18 cellular contexts compared by ENCODE assay signal in genomic region chr1:217369996-217370551, GRCh38.
DNase-seq lines count a peak whose midpoint lies in the region; ATAC-seq, FAIRE-seq and TF ChIP-seq lines count a peak whose summit lies in the region.
"Had no signal": no experiment of that assay in that cellular context is flagged by ENCODE, and none has a peak within 500 bp of the region (broad histone marks: within the 10 kb centered on the region; RNA-seq: fewer than 3 reads in every experiment).

No MANE protein-coding gene starts in this region.

- no peaks in the 10 kb centered on the region for H3K9me3 ChIP-seq in H1 (ENCODE audit: insufficient read depth in 2 of 2, low read depth in 1 of 2, low read length in 1 of 2)
- H3K9me3 ChIP-seq in sigmoid colon, result no peaks in the 10 kb centered on the region
- peaks cover 0 to 9% (median 0%) of the 10 kb centered on the region in 12 donors for H3K9me3 ChIP-seq in heart left ventricle

- ATAC-seq in GM21515 (IDR thresholded peaks at IDR 0.05; ENCODE audit: unreplicated experiment) (peak; percentile 3), HG03469 (IDR thresholded peaks at IDR 0.05; ENCODE audit: unreplicated experiment) (peak; percentile 3), HG02678 (IDR thresholded peaks at IDR 0.05; ENCODE audit: unreplicated experiment) (no peak), heart left ventricle (no peak)
- ATAC-seq: activated T-helper 17 cell treated with anti-CD3 and anti-CD28 coated beads, Interleukin-2, amount 50 U/mL, for 72 hours had no signal

- WGBS in H1 (ENCODE audit: extremely low coverage in 1 of 2, insufficient coverage in 1 of 2, insufficient read length in 1 of 2, insufficient replicate concordance in 2 of 2, low coverage in 1 of 2, low lambda C conversion rate in 2 of 2, missing lambda C conversion rate in 1 of 2), 2 experiments, result 71% methylated on average over 9 of the region's 9 CpGs; no CpG with 5 or more reads in 1 of the 2 experiments
- WGBS in sigmoid colon, 2 donors, result 75 to 87% methylated on average over 9 of the region's 9 CpGs
- 79 to 84% (median 81%) methylated on average over 9 of the region's 9 CpGs for WGBS in heart left ventricle, 4 donors

- H3K27me3 ChIP-seq in H1 (replicated peaks in 1 of 4; ENCODE audit: control insufficient read depth in 3 of 4, extremely low read depth in 1 of 4, insufficient read depth in 3 of 4, low read length in 3 of 4) (peaks cover 0 to 26% (median 11%) of the 10 kb centered on the region in 4 experiments; a peak in 6 of 7 replicates), sigmoid colon (no peaks in the 10 kb centered on the region), heart left ventricle (no peaks in the 10 kb centered on the region)
- H3K27me3 ChIP-seq: tibial artery had no signal

- H4K5ac ChIP-seq in H1 (ENCODE audit: insufficient read length, low read depth, low read length), result no peak overlapping the region

- H3K4me1 ChIP-seq in H1 (replicated peaks in 1 of 4; ENCODE audit: control insufficient read depth in 3 of 4, insufficient read depth in 4 of 4, low read length in 3 of 4), result peaks cover 9 to 32% (median 21%) of the 10 kb centered on the region in 4 experiments
- H3K4me1 ChIP-seq in sigmoid colon, result no peaks in the 10 kb centered on the region
- no peaks in the 10 kb centered on the region for H3K4me1 ChIP-seq in heart left ventricle
- H3K4me1 ChIP-seq: tibial artery had no signal

- H2BK5ac ChIP-seq in H1 (ENCODE audit: low read depth, low read length), result no peak overlapping the region

- H3K79me2 ChIP-seq in H1 (ENCODE audit: control insufficient read depth in 1 of 2, insufficient read depth in 2 of 2, low read length in 2 of 2), result no peaks in the 10 kb centered on the region

- no peaks in the 10 kb centered on the region for H3K23me2 ChIP-seq in H1 (ENCODE audit: low read depth, low read length)

- H2BK12ac ChIP-seq in H1 (ENCODE audit: low read depth, low read length), result no peak overlapping the region

- DNase-seq in GM12892 (ENCODE audit: insufficient read length) (no peak), H1 (ENCODE audit: low read depth in 1 of 2, low spot score in 2 of 2) (no peak), sigmoid colon (no peak), heart left ventricle (no peak), cerebellar cortex (ENCODE audit: low spot score) (no peak)
- DNase-seq: activated CD4-positive, alpha-beta memory T cell treated with anti-CD3 and anti-CD28 coated beads, Interleukin-2, amount 10 ng/mL, durations not matched to agents 7 days and 5 days; GDM1; immature natural killer cell; IMR-90; mesenchymal stem cell; NCI-H1417; stimulated activated CD4-positive, alpha-beta T cell treated with anti-CD3 and anti-CD28 coated beads, Interleukin-4, amount 100 ng/mL, for 24 hours; tibial artery had no signal

- POLR2A ChIA-PET in H1 (lab: Charles Lee; ENCODE audit: partially characterized antibody), result interaction anchor here (1.1 kb wide), 1 partner anchor 9 kb away, joined by 3 read pairs; no protein-coding TSS in a partner anchor

- peak; percentile 38 for FAIRE-seq in GM12892 (lab: Jason Lieb, UNC)
- FAIRE-seq in H1 (lab: Jason Lieb, UNC), result no peak
- FAIRE-seq: colon had no signal

- TF ChIP-seq EP300 in H1 (IDR thresholded peaks at IDR 0.05; ENCODE audit: borderline replicate concordance in 1 of 2, low read depth in 2 of 2, low read length in 2 of 2) (no peak), sigmoid colon (IDR thresholded peaks at IDR 0.05) (no peak)

- CTCF ChIA-PET in H1 (lab: Charles Lee; ENCODE audit: partially characterized antibody), result interaction anchor here (1.6 to 2.3 kb wide), 3 partner anchors 8 to 321 kb away, joined by 3 to 8 read pairs (median 7); no protein-coding TSS in a partner anchor

- no peak overlapping the region for H2AFZ ChIP-seq in H1 (ENCODE audit: low read length)

- H3K79me1 ChIP-seq in H1 (ENCODE audit: low read depth, low read length), result no peaks in the 10 kb centered on the region

- H3K27ac ChIP-seq in H1 (ENCODE audit: low read depth, low read length) (no peak overlapping the region), sigmoid colon (no peak overlapping the region), heart left ventricle (no peak overlapping the region)
- H3K27ac ChIP-seq: tibial artery had no signal

- no peak overlapping the region for H3K9ac ChIP-seq in H1 (replicated peaks in 1 of 4; ENCODE audit: extremely low read depth in 1 of 4, low read depth in 3 of 4, low read length in 3 of 4)

- no peak for TF ChIP-seq CTCF in H1 (IDR thresholded peaks at IDR 0.05; ENCODE audit: control extremely low read depth in 1 of 3, insufficient read depth in 1 of 3, low read depth in 1 of 3, low read length in 3 of 3)
- TF ChIP-seq CTCF in sigmoid colon (IDR thresholded peaks at IDR 0.05), result no peak
- TF ChIP-seq CTCF in heart left ventricle (IDR thresholded peaks at IDR 0.05), result no peak

- no peak overlapping the region for H3K18ac ChIP-seq in H1 (ENCODE audit: extremely low read depth, low read length)

- no peak overlapping the region for H2BK20ac ChIP-seq in H1 (ENCODE audit: low read length)

- no peak overlapping the region for H2BK15ac ChIP-seq in H1 (ENCODE audit: low read length)

- H3K36me3 ChIP-seq in H1 (ENCODE audit: control insufficient read depth in 2 of 4, insufficient read depth in 4 of 4, low read length in 3 of 4) (no peaks in the 10 kb centered on the region), sigmoid colon (no peaks in the 10 kb centered on the region), heart left ventricle (no peaks in the 10 kb centered on the region)
- H3K36me3 ChIP-seq: tibial artery had no signal

- H3K4me3 ChIP-seq in H1 (ENCODE audit: extremely low read depth in 1 of 4, insufficient read depth in 2 of 4, low read depth in 3 of 4, low read length in 4 of 4) (peak overlapping the region in 1 of 4 experiments; percentile 33; a peak in 1 of 8 replicates), sigmoid colon (no peak overlapping the region), heart left ventricle (no peak overlapping the region)
- H3K4me3 ChIP-seq: tibial artery had no signal

- H4K8ac ChIP-seq in H1 (ENCODE audit: extremely low read depth, insufficient read depth, low read length), result no peak overlapping the region

- TF ChIP-seq RAD21 in H1 (IDR thresholded peaks at IDR 0.05 in 1 of 2, conservative IDR thresholded peaks at IDR 0.05 in 1 of 2; ENCODE audit: low read depth in 2 of 2, low read length in 2 of 2), result no peak

- intact Hi-C loops in sigmoid colon (cut with DNase I), result no loop called here
- intact Hi-C loops in heart left ventricle (cut with DNase I), result no loop called here

- H2AK5ac ChIP-seq in H1 (ENCODE audit: low read depth, low read length), result no peak overlapping the region

- TF ChIP-seq POLR2A in GM12892 (IDR thresholded peaks at IDR 0.05; ENCODE audit: low read depth, low read length), result no peak
- no peak for TF ChIP-seq POLR2A in H1 (IDR thresholded peaks at IDR 0.05; ENCODE audit: control extremely low read depth in 1 of 2, low read depth in 2 of 2, low read length in 2 of 2)
- TF ChIP-seq POLR2A in sigmoid colon (IDR thresholded peaks at IDR 0.05), result no peak
- no peak for TF ChIP-seq POLR2A in heart left ventricle (IDR thresholded peaks at IDR 0.05)

- no peak overlapping the region for H3K4ac ChIP-seq in H1 (replicated peaks; ENCODE audit: insufficient read length, low read depth, low read length)

- H3K23ac ChIP-seq in H1 (ENCODE audit: insufficient read length), result no peak overlapping the region

- H3K14ac ChIP-seq in H1 (ENCODE audit: insufficient read length), result no peak overlapping the region

- peak overlapping the region; percentile 40 to 50; a peak in 2 of 4 replicates for H3K4me2 ChIP-seq in H1 (ENCODE audit: insufficient read depth in 1 of 2, low read depth in 2 of 2, low read length in 2 of 2)

- H4K91ac ChIP-seq in H1 (replicated peaks; ENCODE audit: insufficient read length, low read length), result no peak overlapping the region

- peaks cover 2 to 4% of the 10 kb centered on the region in 2 experiments for H4K20me1 ChIP-seq in H1 (replicated peaks in 1 of 2; ENCODE audit: control insufficient read depth in 1 of 2, insufficient read depth in 2 of 2, low read length in 2 of 2)

- H2BK120ac ChIP-seq in H1 (replicated peaks; ENCODE audit: low read depth, low read length), result no peak overlapping the region

- no peak overlapping the region for H3K56ac ChIP-seq in H1 (replicated peaks; ENCODE audit: insufficient read length, low read depth, low read length)

TF ChIP-seq in H1, 55 proteins besides CTCF, POLR2A, EP300 and RAD21:
- no peak for TF ChIP-seq POLR2AphosphoS5 (IDR thresholded peaks at IDR 0.05; ENCODE audit: low read depth, low read length)
- TF ChIP-seq, protein P1, sequence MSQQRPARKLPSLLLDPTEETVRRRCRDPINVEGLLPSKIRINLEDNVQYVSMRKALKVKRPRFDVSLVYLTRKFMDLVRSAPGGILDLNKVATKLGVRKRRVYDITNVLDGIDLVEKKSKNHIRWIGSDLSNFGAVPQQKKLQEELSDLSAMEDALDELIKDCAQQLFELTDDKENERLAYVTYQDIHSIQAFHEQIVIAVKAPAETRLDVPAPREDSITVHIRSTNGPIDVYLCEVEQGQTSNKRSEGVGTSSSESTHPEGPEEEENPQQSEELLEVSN (IDR thresholded peaks at IDR 0.05), result no peak
- no peak for TF ChIP-seq BRCA1 (IDR thresholded peaks at IDR 0.05; ENCODE audit: low read depth, low read length)
- no peak for TF ChIP-seq SIX5 (IDR thresholded peaks at IDR 0.05; ENCODE audit: low read depth, low read length)

Comparison
In these comparisons a context has a peak if more than half of its experiments do, and no peak if none do; other contexts are left out.
1. ATAC-seq: peak in GM21515 (single experiment) and HG03469 (single experiment); none in HG02678 (single experiment) and heart left ventricle (0 of 4).